In genomic region chrX:66000178-66000577, GRCh38 we compare ENCODE assay signal across 29 cellular contexts. TPM values are rescaled to one million over a fixed set of nuclear protein-coding genes. Genes with fewer than 3 reads are reported as not detected.
"Had no signal": no experiment of that assay in that cellular context is flagged by ENCODE, and none has a peak within 500 bp of the region (broad histone marks: within the 10 kb centered on the region; RNA-seq: fewer than 3 reads in every experiment).

No MANE protein-coding gene starts in this region.

- H3K9ac ChIP-seq: neural progenitor cell had no signal

- H3K4me1 Mint-ChIP-seq: brain had no signal

- H3K27ac ChIP-seq: ascending aorta, cardiac muscle cell, colonic mucosa, gastrocnemius medialis, neural progenitor cell, right atrium auricular region, testis, transverse colon had no signal

- H3K36me3 Mint-ChIP-seq: brain, natural killer cell, neural progenitor cell had no signal

- H3K27me3 Mint-ChIP-seq: activated naive CD8-positive, alpha-beta T cell treated with anti-CD3 and anti-CD28 coated beads, Interleukin-2, amount 10 ng/mL, durations not matched to agents 7 days and 5 days; brain; effector memory CD8-positive, alpha-beta T cell had no signal

- ATAC-seq: effector memory CD8-positive, alpha-beta T cell; gastrocnemius medialis; natural killer cell had no signal

- DNase-seq: activated CD4-positive, alpha-beta T cell treated with anti-CD3 and anti-CD28 coated beads for 4 hours; activated CD4-positive, alpha-beta T cell treated with anti-CD3 and anti-CD28 coated beads, Interleukin-2, amount 50 U/mL, for 4 hours; activated CD4-positive, CD25-positive, alpha-beta regulatory T cell; activated effector memory CD4-positive, alpha-beta T cell treated with Interleukin-2 at 50 U/mL for 16 hours; activated naive CD4-positive, alpha-beta T cell treated with Interleukin-2 at 50 U/mL for 16 hours; activated naive CD8-positive, alpha-beta T cell treated with anti-CD3 and anti-CD28 coated beads, Interleukin-2, amount 10 ng/mL, durations not matched to agents 7 days and 5 days; activated T-cell treated with anti-CD3 and anti-CD28 coated beads for 4 hours; cerebellar nuclear complex; colonic mucosa; effector memory CD8-positive, alpha-beta T cell; gastrocnemius medialis; hippocampal formation; immature natural killer cell; kidney; mesenchymal stem cell; natural killer cell; stimulated activated CD4-positive, alpha-beta T cell treated with anti-CD3 and anti-CD28 coated beads, Interleukin-15, amount 100 ng/mL, for 24 hours; stimulated activated CD4-positive, alpha-beta T cell treated with anti-CD3 and anti-CD28 coated beads, Interleukin-2, amount 100 ng/mL, for 24 hours; stimulated activated naive CD4-positive, alpha-beta T cell; testis; transverse colon had no signal

- H3K4me3 ChIP-seq: ascending aorta, cardiac muscle cell, colonic mucosa, gastrocnemius medialis, neural progenitor cell, right atrium auricular region, smooth muscle cell, testis, transverse colon had no signal

- H3K4me1 ChIP-seq: ascending aorta, colonic mucosa, gastrocnemius medialis, right atrium auricular region, testis, transverse colon had no signal

- FAIRE-seq: kidney had no signal

- H3K4me3 Mint-ChIP-seq: activated naive CD8-positive, alpha-beta T cell treated with anti-CD3 and anti-CD28 coated beads, Interleukin-2, amount 10 ng/mL, durations not matched to agents 7 days and 5 days; brain; effector memory CD8-positive, alpha-beta T cell; immature natural killer cell; natural killer cell; neural progenitor cell; T-helper 2 cell treated with Interferon-gamma antibody and Interleukin-4, amounts not matched to agents 5 μg/mL and 100 μg/mL, for 36 hours had no signal

- H3K27me3 ChIP-seq: ascending aorta, cardiac muscle cell, colonic mucosa, neural progenitor cell, right atrium auricular region, testis, transverse colon had no signal

- H2AFZ ChIP-seq: neural progenitor cell had no signal

- H3K27ac Mint-ChIP-seq: activated naive CD8-positive, alpha-beta T cell treated with anti-CD3 and anti-CD28 coated beads, Interleukin-2, amount 10 ng/mL, durations not matched to agents 7 days and 5 days; brain; effector memory CD8-positive, alpha-beta T cell; immature natural killer cell; natural killer cell; neural progenitor cell; T-helper 2 cell treated with Interferon-gamma antibody and Interleukin-4, amounts not matched to agents 5 μg/mL and 100 μg/mL, for 36 hours had no signal

- H3K9me3 ChIP-seq: ascending aorta, colonic mucosa, gastrocnemius medialis, right atrium auricular region, testis, transverse colon had no signal

- H3K4me2 ChIP-seq: neural progenitor cell, smooth muscle cell had no signal

- H3K36me3 ChIP-seq: ascending aorta, cardiac muscle cell, colonic mucosa, gastrocnemius medialis, neural progenitor cell, right atrium auricular region, transverse colon had no signal

- H3K9me3 Mint-ChIP-seq: brain; effector memory CD8-positive, alpha-beta T cell; neural progenitor cell; T-helper 2 cell treated with Interferon-gamma antibody and Interleukin-4, amounts not matched to agents 5 μg/mL and 100 μg/mL, for 36 hours had no signal

RNA-seq across cellular contexts. Expression of gene VSIG4, which starts 39.7 kb away (rescaled TPM):
- total RNA-seq: cardiac muscle cell, pulmonary artery endothelial cell, smooth muscle cell had no signal
- polyA plus RNA-seq: cardiac muscle cell, immature natural killer cell, smooth muscle cell had no signal
